ENCODE assay signal across 9 cellular contexts in the genomic region with DNA sequence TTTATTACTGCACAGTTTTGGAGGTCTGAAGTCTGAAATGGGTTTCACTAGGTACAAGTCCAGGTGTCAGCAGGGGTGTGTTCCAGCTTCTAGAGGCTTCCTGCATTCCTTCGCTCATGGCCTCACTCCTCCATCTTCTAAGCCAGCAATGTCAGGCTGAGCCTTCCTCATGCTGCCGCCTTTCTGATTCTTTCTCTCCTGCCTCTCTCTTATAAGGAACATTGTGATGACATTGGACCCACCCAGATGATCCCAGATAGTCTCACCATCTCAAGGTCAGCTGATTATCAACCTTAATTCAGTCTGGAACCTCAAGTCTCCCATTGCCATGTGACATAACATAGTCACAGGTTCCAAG.
DNase-seq lines count a peak whose midpoint lies in the region; ATAC-seq and TF ChIP-seq lines count a peak whose summit lies in the region.
"Had no signal": no experiment of that assay in that cellular context is flagged by ENCODE, and none has a peak within 500 bp of the region (broad histone marks: within the 10 kb centered on the region; RNA-seq: fewer than 3 reads in every experiment).

No MANE protein-coding gene starts in this region.

- H3K27ac ChIP-seq in mammary epithelial cell (ENCODE audit: insufficient read depth, low read depth, low read length), result peak overlapping the region; percentile 88

- peaks cover 24% of the 10 kb centered on the region for H3K9me3 Mint-ChIP-seq in T-helper 2 cell treated with Interferon-gamma antibody and Interleukin-4, amounts not matched to agents 5 μg/mL and 100 μg/mL, for 36 hours
- peaks cover 2% of the 10 kb centered on the region for H3K9me3 Mint-ChIP-seq in stimulated activated memory B cell treated with anti-CD40 and anti-IgM and Interleukin-4, amounts not matched to agents 10 μg/mL and 1 μg/mL and 100 μg/mL, for 72 hours

- peaks cover 26% of the 10 kb centered on the region for H3K4me1 ChIP-seq in mammary epithelial cell (ENCODE audit: insufficient read depth, low read length)
- H3K4me1 ChIP-seq: uterus had no signal

- dilution Hi-C loops in mammary epithelial cell (cut with HindIII; ENCODE audit: low sequenced_read_pairs), result no loop called here

- H3K36me3 ChIP-seq in mammary epithelial cell (ENCODE audit: insufficient read depth, low read length), result no peaks in the 10 kb centered on the region
- H3K36me3 ChIP-seq in H7 (replicated peaks; ENCODE audit: control insufficient read depth, insufficient read depth, low read length), result no peaks in the 10 kb centered on the region
- H3K36me3 ChIP-seq: uterus had no signal

- CTCF ChIA-PET in mammary epithelial cell (lab: Charles Lee; ENCODE audit: low non-redundant PET), result no interaction called here

- H3K27me3 ChIP-seq in mammary epithelial cell (ENCODE audit: insufficient read depth, low read length) (no peaks in the 10 kb centered on the region), H7 (ENCODE audit: control insufficient read depth, insufficient read depth, low read length) (no peaks in the 10 kb centered on the region)
- H3K27me3 ChIP-seq: uterus had no signal

- intact Hi-C loops in mammary epithelial cell (cut with micrococcal nuclease), result loop anchor here (1.0 to 2.0 kb wide), 3 partner anchors 20 to 116 kb away; no protein-coding TSS in a partner anchor

- peak overlapping the region; percentile 49 for H3K4me2 ChIP-seq in mammary epithelial cell (ENCODE audit: insufficient read depth, low read depth, low read length)

- no TSS peak for BruUV-seq in mammary epithelial cell (replicated peaks; lab: Mats Ljungman, UMichigan)

- 15% methylated on average over 2 of the region's 2 CpGs for WGBS in mammary epithelial cell (ENCODE audit: low coverage, missing lambda C conversion rate)

- in situ Hi-C loops in mammary epithelial cell (cut with MboI; ENCODE audit: low sequenced_read_pairs in 2 of 2), result no loop called here

- peaks cover 15% of the 10 kb centered on the region for H3K36me3 Mint-ChIP-seq in T-helper 2 cell treated with Interferon-gamma antibody and Interleukin-4, amounts not matched to agents 5 μg/mL and 100 μg/mL, for 36 hours (ENCODE audit: low read depth)
- H3K36me3 Mint-ChIP-seq in stimulated activated memory B cell treated with anti-CD40 and anti-IgM and Interleukin-4, amounts not matched to agents 10 μg/mL and 1 μg/mL and 100 μg/mL, for 72 hours, result no peaks in the 10 kb centered on the region

- peak overlapping the region; percentile 81 for H3K4me3 Mint-ChIP-seq in T-helper 2 cell treated with Interferon-gamma antibody and Interleukin-4, amounts not matched to agents 5 μg/mL and 100 μg/mL, for 36 hours
- no peak overlapping the region for H3K4me3 Mint-ChIP-seq in stimulated activated memory B cell treated with anti-CD40 and anti-IgM and Interleukin-4, amounts not matched to agents 10 μg/mL and 1 μg/mL and 100 μg/mL, for 72 hours

- no peak for TF ChIP-seq CTCF in mammary epithelial cell (conservative IDR thresholded peaks at IDR 0.05 in 1 of 2, IDR thresholded peaks at IDR 0.05 in 1 of 2; ENCODE audit: extremely low read depth in 1 of 2, insufficient read depth in 1 of 2, low read depth in 1 of 2, low read length in 2 of 2)

- no peaks in the 10 kb centered on the region for H3K79me2 ChIP-seq in mammary epithelial cell (ENCODE audit: insufficient read depth, low read length)

- H3K9me3 ChIP-seq in mammary epithelial cell (replicated peaks; ENCODE audit: insufficient read depth, low read length), result no peaks in the 10 kb centered on the region
- H3K9me3 ChIP-seq: uterus had no signal

- H3K4me3 ChIP-seq in Jurkat, Clone E6-1 (ENCODE audit: low read length), result peak overlapping the region; percentile 28; the same call in 1 of the 2 replicates
- H3K4me3 ChIP-seq in mammary epithelial cell (replicated peaks in 1 of 3; ENCODE audit: insufficient read depth in 1 of 3, low read depth in 2 of 3, low read length in 3 of 3), result no peak overlapping the region
- no peak overlapping the region for H3K4me3 ChIP-seq in H7 (ENCODE audit: insufficient read depth, low read depth, low read length)
- H3K4me3 ChIP-seq: uterus had no signal

- H3K27ac Mint-ChIP-seq in T-helper 2 cell treated with Interferon-gamma antibody and Interleukin-4, amounts not matched to agents 5 μg/mL and 100 μg/mL, for 36 hours, result peak overlapping the region; percentile 96
- H3K27ac Mint-ChIP-seq in stimulated activated memory B cell treated with anti-CD40 and anti-IgM and Interleukin-4, amounts not matched to agents 10 μg/mL and 1 μg/mL and 100 μg/mL, for 72 hours, result peak overlapping the region; percentile 57

- no peaks in the 10 kb centered on the region for H4K20me1 ChIP-seq in mammary epithelial cell (ENCODE audit: insufficient read depth, low read length)

- peak overlapping the region; percentile 70 for H2AFZ ChIP-seq in mammary epithelial cell (ENCODE audit: low read depth, low read length)

- H3K27me3 Mint-ChIP-seq in T-helper 2 cell treated with Interferon-gamma antibody and Interleukin-4, amounts not matched to agents 5 μg/mL and 100 μg/mL, for 36 hours (ENCODE audit: low read depth), result no peaks in the 10 kb centered on the region
- H3K27me3 Mint-ChIP-seq in stimulated activated memory B cell treated with anti-CD40 and anti-IgM and Interleukin-4, amounts not matched to agents 10 μg/mL and 1 μg/mL and 100 μg/mL, for 72 hours, result peaks cover 18% of the 10 kb centered on the region

- no peak for ATAC-seq in stimulated activated memory B cell treated with anti-CD40 and anti-IgM and Interleukin-4, amounts not matched to agents 10 μg/mL and 1 μg/mL and 100 μg/mL, for 72 hours

- no peak overlapping the region for H3K9ac ChIP-seq in mammary epithelial cell (ENCODE audit: insufficient read depth, low read length)

- DNase-seq in T-helper 2 cell treated with Interferon-gamma antibody and Interleukin-4, amounts not matched to agents 5 μg/mL and 100 μg/mL, for 36 hours (ENCODE audit: low spot score), result no peak
- DNase-seq in T-helper 2 cell, result no peak
- DNase-seq in Jurkat, Clone E6-1 (ENCODE audit: low read depth, low spot score), result no peak
- no peak for DNase-seq in mammary epithelial cell
- DNase-seq in DMS 273 treated with DMSO at 0.1 percent for 48 hours (lab: John Stamatoyannopoulos, UW), result no peak
- DNase-seq in H7, result no peak
- DNase-seq in NK-92 treated with Interleukin-12 subunit alpha and Interleukin-12 subunit beta, amount 100 ng/mL, for 24 hours (lab: John Stamatoyannopoulos, UW), result no peak
- DNase-seq: uterus had no signal

- peaks cover 34% of the 10 kb centered on the region for H3K4me1 Mint-ChIP-seq in T-helper 2 cell treated with Interferon-gamma antibody and Interleukin-4, amounts not matched to agents 5 μg/mL and 100 μg/mL, for 36 hours (ENCODE audit: low read depth)
- H3K4me1 Mint-ChIP-seq in stimulated activated memory B cell treated with anti-CD40 and anti-IgM and Interleukin-4, amounts not matched to agents 10 μg/mL and 1 μg/mL and 100 μg/mL, for 72 hours, result peaks cover 15% of the 10 kb centered on the region
